In the genomic region with DNA sequence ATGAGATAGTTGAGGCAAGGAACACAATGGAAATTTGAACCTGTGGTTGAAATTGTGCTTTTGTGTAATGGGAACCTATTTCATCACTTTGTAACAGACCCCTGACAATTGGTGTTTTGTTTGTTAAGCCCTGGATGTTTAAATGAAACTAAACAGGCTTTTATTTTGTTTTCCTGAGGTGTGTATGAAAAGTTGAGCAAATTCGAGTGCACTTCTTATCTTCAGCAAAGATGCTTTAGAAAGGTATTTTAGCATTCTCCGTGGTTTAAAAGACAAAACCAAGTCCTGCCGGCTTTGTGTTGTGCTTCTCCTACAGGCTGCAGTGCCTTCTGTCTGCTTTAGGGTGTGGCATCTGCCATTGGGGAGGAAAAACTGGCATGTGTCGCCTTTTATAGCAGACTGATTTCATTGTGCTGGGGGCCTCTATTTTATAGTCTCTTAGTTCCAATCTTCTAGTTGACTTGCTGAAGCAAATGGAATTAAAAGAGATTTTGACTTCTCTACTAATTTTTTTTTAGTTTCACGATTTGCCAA, we compare ENCODE assay signal across 1 cellular context.
TF ChIP-seq lines count a peak whose summit lies in the region.

No MANE protein-coding gene starts in this region.

TF ChIP-seq in GM12878, 131 proteins besides CTCF, POLR2A, EP300 and RAD21:
- no peak for TF ChIP-seq PAX5 (IDR thresholded peaks at IDR 0.05; ENCODE audit: borderline replicate concordance, low read depth, low read length)
- no peak for TF ChIP-seq ZSCAN29 (IDR thresholded peaks at IDR 0.05)
- TF ChIP-seq IKZF1 (conservative IDR thresholded peaks at IDR 0.05) = 0 out of 2 replicates have a peak, but pooled peaks have one; percentile 1
- no peak for TF ChIP-seq RELA (IDR thresholded peaks at IDR 0.05; ENCODE audit: borderline replicate concordance, partially characterized antibody)
- TF ChIP-seq, protein P1, sequence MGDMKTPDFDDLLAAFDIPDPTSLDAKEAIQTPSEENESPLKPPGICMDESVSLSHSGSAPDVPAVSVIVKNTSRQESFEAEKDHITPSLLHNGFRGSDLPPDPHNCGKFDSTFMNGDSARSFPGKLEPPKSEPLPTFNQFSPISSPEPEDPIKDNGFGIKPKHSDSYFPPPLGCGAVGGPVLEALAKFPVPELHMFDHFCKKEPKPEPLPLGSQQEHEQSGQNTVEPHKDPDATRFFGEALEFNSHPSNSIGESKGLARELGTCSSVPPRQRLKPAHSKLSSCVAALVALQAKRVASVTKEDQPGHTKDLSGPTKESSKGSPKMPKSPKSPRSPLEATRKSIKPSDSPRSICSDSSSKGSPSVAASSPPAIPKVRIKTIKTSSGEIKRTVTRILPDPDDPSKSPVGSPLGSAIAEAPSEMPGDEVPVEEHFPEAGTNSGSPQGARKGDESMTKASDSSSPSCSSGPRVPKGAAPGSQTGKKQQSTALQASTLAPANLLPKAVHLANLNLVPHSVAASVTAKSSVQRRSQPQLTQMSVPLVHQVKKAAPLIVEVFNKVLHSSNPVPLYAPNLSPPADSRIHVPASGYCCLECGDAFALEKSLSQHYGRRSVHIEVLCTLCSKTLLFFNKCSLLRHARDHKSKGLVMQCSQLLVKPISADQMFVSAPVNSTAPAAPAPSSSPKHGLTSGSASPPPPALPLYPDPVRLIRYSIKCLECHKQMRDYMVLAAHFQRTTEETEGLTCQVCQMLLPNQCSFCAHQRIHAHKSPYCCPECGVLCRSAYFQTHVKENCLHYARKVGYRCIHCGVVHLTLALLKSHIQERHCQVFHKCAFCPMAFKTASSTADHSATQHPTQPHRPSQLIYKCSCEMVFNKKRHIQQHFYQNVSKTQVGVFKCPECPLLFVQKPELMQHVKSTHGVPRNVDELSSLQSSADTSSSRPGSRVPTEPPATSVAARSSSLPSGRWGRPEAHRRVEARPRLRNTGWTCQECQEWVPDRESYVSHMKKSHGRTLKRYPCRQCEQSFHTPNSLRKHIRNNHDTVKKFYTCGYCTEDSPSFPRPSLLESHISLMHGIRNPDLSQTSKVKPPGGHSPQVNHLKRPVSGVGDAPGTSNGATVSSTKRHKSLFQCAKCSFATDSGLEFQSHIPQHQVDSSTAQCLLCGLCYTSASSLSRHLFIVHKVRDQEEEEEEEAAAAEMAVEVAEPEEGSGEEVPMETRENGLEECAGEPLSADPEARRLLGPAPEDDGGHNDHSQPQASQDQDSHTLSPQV (IDR thresholded peaks at IDR 0.05) = no peak
- no peak for TF ChIP-seq KDM1A (IDR thresholded peaks at IDR 0.05; ENCODE audit: borderline replicate concordance)
- no peak for TF ChIP-seq BACH1 (IDR thresholded peaks at IDR 0.05; ENCODE audit: borderline replicate concordance)
- TF ChIP-seq, protein P2, sequence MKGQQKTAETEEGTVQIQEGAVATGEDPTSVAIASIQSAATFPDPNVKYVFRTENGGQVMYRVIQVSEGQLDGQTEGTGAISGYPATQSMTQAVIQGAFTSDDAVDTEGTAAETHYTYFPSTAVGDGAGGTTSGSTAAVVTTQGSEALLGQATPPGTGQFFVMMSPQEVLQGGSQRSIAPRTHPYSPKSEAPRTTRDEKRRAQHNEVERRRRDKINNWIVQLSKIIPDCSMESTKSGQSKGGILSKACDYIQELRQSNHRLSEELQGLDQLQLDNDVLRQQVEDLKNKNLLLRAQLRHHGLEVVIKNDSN (IDR thresholded peaks at IDR 0.05; ENCODE audit: borderline replicate concordance, extremely low read length, insufficient read depth, low read depth, low read length) = no peak
- no peak for TF ChIP-seq FOS (IDR thresholded peaks at IDR 0.05; ENCODE audit: borderline replicate concordance, extremely low read depth, insufficient read length)
- TF ChIP-seq, protein P3, sequence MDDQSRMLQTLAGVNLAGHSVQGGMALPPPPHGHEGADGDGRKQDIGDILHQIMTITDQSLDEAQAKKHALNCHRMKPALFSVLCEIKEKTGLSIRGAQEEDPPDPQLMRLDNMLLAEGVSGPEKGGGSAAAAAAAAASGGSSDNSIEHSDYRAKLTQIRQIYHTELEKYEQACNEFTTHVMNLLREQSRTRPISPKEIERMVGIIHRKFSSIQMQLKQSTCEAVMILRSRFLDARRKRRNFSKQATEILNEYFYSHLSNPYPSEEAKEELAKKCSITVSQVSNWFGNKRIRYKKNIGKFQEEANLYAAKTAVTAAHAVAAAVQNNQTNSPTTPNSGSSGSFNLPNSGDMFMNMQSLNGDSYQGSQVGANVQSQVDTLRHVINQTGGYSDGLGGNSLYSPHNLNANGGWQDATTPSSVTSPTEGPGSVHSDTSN (IDR thresholded peaks at IDR 0.05; ENCODE audit: insufficient replicate concordance, low read depth, low read length) = no peak
- TF ChIP-seq, protein P4, sequence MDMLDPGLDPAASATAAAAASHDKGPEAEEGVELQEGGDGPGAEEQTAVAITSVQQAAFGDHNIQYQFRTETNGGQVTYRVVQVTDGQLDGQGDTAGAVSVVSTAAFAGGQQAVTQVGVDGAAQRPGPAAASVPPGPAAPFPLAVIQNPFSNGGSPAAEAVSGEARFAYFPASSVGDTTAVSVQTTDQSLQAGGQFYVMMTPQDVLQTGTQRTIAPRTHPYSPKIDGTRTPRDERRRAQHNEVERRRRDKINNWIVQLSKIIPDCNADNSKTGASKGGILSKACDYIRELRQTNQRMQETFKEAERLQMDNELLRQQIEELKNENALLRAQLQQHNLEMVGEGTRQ (IDR thresholded peaks at IDR 0.05; ENCODE audit: borderline replicate concordance, low read depth, low read length) = no peak
- TF ChIP-seq CBX5 (IDR thresholded peaks at IDR 0.05; ENCODE audit: low read depth) = no peak
- TF ChIP-seq, protein P5, sequence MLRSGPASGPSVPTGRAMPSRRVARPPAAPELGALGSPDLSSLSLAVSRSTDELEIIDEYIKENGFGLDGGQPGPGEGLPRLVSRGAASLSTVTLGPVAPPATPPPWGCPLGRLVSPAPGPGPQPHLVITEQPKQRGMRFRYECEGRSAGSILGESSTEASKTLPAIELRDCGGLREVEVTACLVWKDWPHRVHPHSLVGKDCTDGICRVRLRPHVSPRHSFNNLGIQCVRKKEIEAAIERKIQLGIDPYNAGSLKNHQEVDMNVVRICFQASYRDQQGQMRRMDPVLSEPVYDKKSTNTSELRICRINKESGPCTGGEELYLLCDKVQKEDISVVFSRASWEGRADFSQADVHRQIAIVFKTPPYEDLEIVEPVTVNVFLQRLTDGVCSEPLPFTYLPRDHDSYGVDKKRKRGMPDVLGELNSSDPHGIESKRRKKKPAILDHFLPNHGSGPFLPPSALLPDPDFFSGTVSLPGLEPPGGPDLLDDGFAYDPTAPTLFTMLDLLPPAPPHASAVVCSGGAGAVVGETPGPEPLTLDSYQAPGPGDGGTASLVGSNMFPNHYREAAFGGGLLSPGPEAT (IDR thresholded peaks at IDR 0.05; ENCODE audit: low read depth) = peak; percentile 4; the same call in 1 of the 2 replicates
- no peak for TF ChIP-seq SIN3A (IDR thresholded peaks at IDR 0.05; ENCODE audit: low read depth, low read length)
- no peak for TF ChIP-seq ASH2L (IDR thresholded peaks at IDR 0.05; ENCODE audit: borderline replicate concordance, low read depth)
- no peak for TF ChIP-seq TARDBP (IDR thresholded peaks at IDR 0.05; ENCODE audit: borderline replicate concordance)
- TF ChIP-seq LARP7 (IDR thresholded peaks at IDR 0.05) = no peak
- no peak for TF ChIP-seq STAT1 (conservative IDR thresholded peaks at IDR 0.05)
- 0 out of 4 replicates have a peak, but pooled peaks of 1 of the 2 experiments have one; percentile 5 for TF ChIP-seq IKZF2 (IDR thresholded peaks at IDR 0.05)
- TF ChIP-seq, protein P6, sequence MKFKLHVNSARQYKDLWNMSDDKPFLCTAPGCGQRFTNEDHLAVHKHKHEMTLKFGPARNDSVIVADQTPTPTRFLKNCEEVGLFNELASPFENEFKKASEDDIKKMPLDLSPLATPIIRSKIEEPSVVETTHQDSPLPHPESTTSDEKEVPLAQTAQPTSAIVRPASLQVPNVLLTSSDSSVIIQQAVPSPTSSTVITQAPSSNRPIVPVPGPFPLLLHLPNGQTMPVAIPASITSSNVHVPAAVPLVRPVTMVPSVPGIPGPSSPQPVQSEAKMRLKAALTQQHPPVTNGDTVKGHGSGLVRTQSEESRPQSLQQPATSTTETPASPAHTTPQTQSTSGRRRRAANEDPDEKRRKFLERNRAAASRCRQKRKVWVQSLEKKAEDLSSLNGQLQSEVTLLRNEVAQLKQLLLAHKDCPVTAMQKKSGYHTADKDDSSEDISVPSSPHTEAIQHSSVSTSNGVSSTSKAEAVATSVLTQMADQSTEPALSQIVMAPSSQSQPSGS (IDR thresholded peaks at IDR 0.05; ENCODE audit: low read length) = no peak
- TF ChIP-seq, protein P7, sequence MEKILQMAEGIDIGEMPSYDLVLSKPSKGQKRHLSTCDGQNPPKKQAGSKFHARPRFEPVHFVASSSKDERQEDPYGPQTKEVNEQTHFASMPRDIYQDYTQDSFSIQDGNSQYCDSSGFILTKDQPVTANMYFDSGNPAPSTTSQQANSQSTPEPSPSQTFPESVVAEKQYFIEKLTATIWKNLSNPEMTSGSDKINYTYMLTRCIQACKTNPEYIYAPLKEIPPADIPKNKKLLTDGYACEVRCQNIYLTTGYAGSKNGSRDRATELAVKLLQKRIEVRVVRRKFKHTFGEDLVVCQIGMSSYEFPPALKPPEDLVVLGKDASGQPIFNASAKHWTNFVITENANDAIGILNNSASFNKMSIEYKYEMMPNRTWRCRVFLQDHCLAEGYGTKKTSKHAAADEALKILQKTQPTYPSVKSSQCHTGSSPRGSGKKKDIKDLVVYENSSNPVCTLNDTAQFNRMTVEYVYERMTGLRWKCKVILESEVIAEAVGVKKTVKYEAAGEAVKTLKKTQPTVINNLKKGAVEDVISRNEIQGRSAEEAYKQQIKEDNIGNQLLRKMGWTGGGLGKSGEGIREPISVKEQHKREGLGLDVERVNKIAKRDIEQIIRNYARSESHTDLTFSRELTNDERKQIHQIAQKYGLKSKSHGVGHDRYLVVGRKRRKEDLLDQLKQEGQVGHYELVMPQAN (conservative IDR thresholded peaks at IDR 0.05) = no peak
- TF ChIP-seq MTA2 (IDR thresholded peaks at IDR 0.05; ENCODE audit: low read depth) = no peak
- no peak for TF ChIP-seq ZZZ3 (IDR thresholded peaks at IDR 0.05; ENCODE audit: control insufficient read depth, insufficient read length, low read depth)
- TF ChIP-seq, protein P8, sequence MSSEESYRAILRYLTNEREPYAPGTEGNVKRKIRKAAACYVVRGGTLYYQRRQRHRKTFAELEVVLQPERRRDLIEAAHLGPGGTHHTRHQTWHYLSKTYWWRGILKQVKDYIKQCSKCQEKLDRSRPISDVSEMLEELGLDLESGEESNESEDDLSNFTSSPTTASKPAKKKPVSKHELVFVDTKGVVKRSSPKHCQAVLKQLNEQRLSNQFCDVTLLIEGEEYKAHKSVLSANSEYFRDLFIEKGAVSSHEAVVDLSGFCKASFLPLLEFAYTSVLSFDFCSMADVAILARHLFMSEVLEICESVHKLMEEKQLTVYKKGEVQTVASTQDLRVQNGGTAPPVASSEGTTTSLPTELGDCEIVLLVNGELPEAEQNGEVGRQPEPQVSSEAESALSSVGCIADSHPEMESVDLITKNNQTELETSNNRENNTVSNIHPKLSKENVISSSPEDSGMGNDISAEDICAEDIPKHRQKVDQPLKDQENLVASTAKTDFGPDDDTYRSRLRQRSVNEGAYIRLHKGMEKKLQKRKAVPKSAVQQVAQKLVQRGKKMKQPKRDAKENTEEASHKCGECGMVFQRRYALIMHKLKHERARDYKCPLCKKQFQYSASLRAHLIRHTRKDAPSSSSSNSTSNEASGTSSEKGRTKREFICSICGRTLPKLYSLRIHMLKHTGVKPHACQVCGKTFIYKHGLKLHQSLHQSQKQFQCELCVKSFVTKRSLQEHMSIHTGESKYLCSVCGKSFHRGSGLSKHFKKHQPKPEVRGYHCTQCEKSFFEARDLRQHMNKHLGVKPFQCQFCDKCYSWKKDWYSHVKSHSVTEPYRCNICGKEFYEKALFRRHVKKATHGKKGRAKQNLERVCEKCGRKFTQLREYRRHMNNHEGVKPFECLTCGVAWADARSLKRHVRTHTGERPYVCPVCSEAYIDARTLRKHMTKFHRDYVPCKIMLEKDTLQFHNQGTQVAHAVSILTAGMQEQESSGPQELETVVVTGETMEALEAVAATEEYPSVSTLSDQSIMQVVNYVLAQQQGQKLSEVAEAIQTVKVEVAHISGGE (CRISPR knock-in tag; IDR thresholded peaks at IDR 0.05) = no peak
- no peak for TF ChIP-seq KLF5 (IDR thresholded peaks at IDR 0.05; ENCODE audit: partially characterized antibody)
